18 cellular contexts compared by ENCODE assay signal in genomic region chr12:19964549-19964948, GRCh38.
DNase-seq lines count a peak whose midpoint lies in the region; ATAC-seq, FAIRE-seq and TF ChIP-seq lines count a peak whose summit lies in the region.
"Had no signal": no experiment of that assay in that cellular context is flagged by ENCODE, and none has a peak within 500 bp of the region (broad histone marks: within the 10 kb centered on the region; RNA-seq: fewer than 3 reads in every experiment).

No MANE protein-coding gene starts in this region.

- TF ChIP-seq POLR2A in testis (IDR thresholded peaks at IDR 0.05): no peak

- no peaks in the 10 kb centered on the region for H4K20me1 ChIP-seq in astrocyte (ENCODE audit: insufficient read depth, low read length)

- H3K4me3 ChIP-seq in astrocyte (ENCODE audit: insufficient read depth, low read depth, low read length): no peak overlapping the region
- H3K4me3 ChIP-seq in fibroblast of the aortic adventitia (ENCODE audit: low read depth, low read length): no peak overlapping the region
- no peak overlapping the region for H3K4me3 ChIP-seq in thoracic aorta
- H3K4me3 ChIP-seq in testis: no peak overlapping the region
- H3K4me3 ChIP-seq: SJCRH30 had no signal

- ATAC-seq in thoracic aorta (ENCODE audit: insufficient number of reproducible peaks, low FRiP score, low read depth): no peak
- no peak for ATAC-seq in HG03135 (IDR thresholded peaks at IDR 0.05; ENCODE audit: unreplicated experiment)
- ATAC-seq: PC-3 had no signal

- H3K4me1 ChIP-seq in astrocyte (ENCODE audit: insufficient read depth, low read length): peaks cover 14% of the 10 kb centered on the region
- peaks cover 21 to 51% of the 10 kb centered on the region in 2 donors for H3K4me1 ChIP-seq in thoracic aorta (ENCODE audit: control insufficient read depth in 1 of 2, low read depth in 2 of 2)
- peaks cover 2% of the 10 kb centered on the region for H3K4me1 ChIP-seq in testis

- H3K27me3 Mint-ChIP-seq in astrocyte (ENCODE audit: low read depth, unreplicated experiment): no peaks in the 10 kb centered on the region

- H3K9ac ChIP-seq in astrocyte (ENCODE audit: low read length): no peak overlapping the region

- FAIRE-seq in astrocyte (lab: Jason Lieb, UNC): no peak
- FAIRE-seq: GM19239 had no signal

- H3K27ac ChIP-seq in astrocyte (ENCODE audit: low read depth, low read length) (no peak overlapping the region), thoracic aorta (peak overlapping the region; percentile 51 to 55), testis (no peak overlapping the region)
- H3K27ac ChIP-seq: RWPE1, SJCRH30 had no signal

- TF ChIP-seq CTCF in astrocyte (IDR thresholded peaks at IDR 0.05; ENCODE audit: insufficient read depth, low read depth, low read length): no peak
- TF ChIP-seq CTCF in fibroblast of the aortic adventitia (IDR thresholded peaks at IDR 0.05; ENCODE audit: insufficient read depth, low read length): no peak
- TF ChIP-seq CTCF in thoracic aorta (IDR thresholded peaks at IDR 0.05): no peak
- TF ChIP-seq CTCF in testis (IDR thresholded peaks at IDR 0.05): no peak

- no peaks in the 10 kb centered on the region for H3K9me3 Mint-ChIP-seq in astrocyte (ENCODE audit: unreplicated experiment)

- H3K4me2 ChIP-seq in astrocyte (ENCODE audit: low read length): no peak overlapping the region

- H3K79me2 ChIP-seq in astrocyte (ENCODE audit: insufficient read depth, low read length): no peaks in the 10 kb centered on the region

- 68 to 77% methylated on average over 3 of the region's 3 CpGs for WGBS in testis, 2 donors

- DNase-seq in HS-27A (ENCODE audit: low read depth): peak; percentile 52
- DNase-seq in astrocyte (ENCODE audit: low read depth): peak; percentile 70
- DNase-seq in fibroblast of the aortic adventitia (ENCODE audit: low read depth): peak; percentile 73
- no peak for DNase-seq in thoracic aorta (ENCODE audit: low spot score)
- no peak for DNase-seq in testis
- DNase-seq in NCI-H1092 (lab: John Stamatoyannopoulos, UW): no peak
- DNase-seq: AML-193, COR-L47, NCI-H1436 treated with DMSO at 0.1 percent for 48 hours, NCI-H2029 treated with DMSO at 0.1 percent for 48 hours, NCI-H510A, NCI-H774, PC-3, SJCRH30 had no signal

- peaks cover 9% of the 10 kb centered on the region for H3K4me1 Mint-ChIP-seq in astrocyte (ENCODE audit: low read depth, unreplicated experiment)

- no peak overlapping the region for H3K4me3 Mint-ChIP-seq in astrocyte (ENCODE audit: unreplicated experiment)
- H3K4me3 Mint-ChIP-seq: CD14-positive monocyte had no signal

- H3K27me3 ChIP-seq in astrocyte (ENCODE audit: insufficient read depth, low read length): no peaks in the 10 kb centered on the region
- no peaks in the 10 kb centered on the region for H3K27me3 ChIP-seq in thoracic aorta (replicated peaks; ENCODE audit: insufficient read depth)
- no peaks in the 10 kb centered on the region for H3K27me3 ChIP-seq in testis
- H3K27me3 ChIP-seq: SJCRH30 had no signal

- H2AFZ ChIP-seq in astrocyte (ENCODE audit: low read depth, low read length): no peak overlapping the region

- H3K36me3 ChIP-seq in astrocyte (ENCODE audit: insufficient read depth, low read length): no peaks in the 10 kb centered on the region
- no peaks in the 10 kb centered on the region for H3K36me3 ChIP-seq in thoracic aorta
- H3K36me3 ChIP-seq in testis (ENCODE audit: low read depth, missing control alignments): no peaks in the 10 kb centered on the region
- H3K36me3 ChIP-seq: SJCRH30 had no signal

- intact Hi-C loops in testis (cut with DNase I; ENCODE audit: low total_unique reads): no loop called here

- no peak overlapping the region for H3K27ac Mint-ChIP-seq in astrocyte (ENCODE audit: unreplicated experiment)
- H3K27ac Mint-ChIP-seq: CD14-positive monocyte had no signal

- H3K36me3 Mint-ChIP-seq in astrocyte (ENCODE audit: low read depth, unreplicated experiment): no peaks in the 10 kb centered on the region
- H3K36me3 Mint-ChIP-seq: CD14-positive monocyte had no signal

- H3K9me3 ChIP-seq in astrocyte (ENCODE audit: insufficient read depth, low read depth, low read length) (no peaks in the 10 kb centered on the region), thoracic aorta (no peaks in the 10 kb centered on the region), testis (no peaks in the 10 kb centered on the region)
- H3K9me3 ChIP-seq: SJCRH30 had no signal

Comparison
In these comparisons a context has a peak if more than half of its experiments do, and no peak if none do; other contexts are left out.
1. DNase-seq: peak in HS-27A (single experiment), astrocyte (single experiment) and fibroblast of the aortic adventitia (single experiment); none in thoracic aorta (single experiment), testis (single experiment) and NCI-H1092 (single experiment).
2. H3K27ac ChIP-seq: peak in thoracic aorta (2 of 2); none in astrocyte (single experiment) and testis (0 of 2).